ENCODE assay signal across 9 cellular contexts in genomic region chr13:113647351-113648217, GRCh38. TPM values are rescaled to one million over a fixed set of nuclear protein-coding genes. Genes with fewer than 3 reads are reported as not detected.
DNase-seq lines count a peak whose midpoint lies in the region; ATAC-seq and TF ChIP-seq lines count a peak whose summit lies in the region.
"Had no signal": no experiment of that assay in that cellular context is flagged by ENCODE, and none has a peak within 500 bp of the region (broad histone marks: within the 10 kb centered on the region; RNA-seq: fewer than 3 reads in every experiment).

No MANE protein-coding gene starts in this region.

- no peak overlapping the region for H3K27ac Mint-ChIP-seq in activated T-helper 2 cell treated with anti-CD3 and anti-CD28 coated beads, Interferon-gamma antibody, Interleukin-2, Interleukin-4, amounts not matched to agents 10 μg/mL and 5 μg/mL and 100 μg/mL, durations not matched to agents 14 hours and 24 hours and 36 hours

- POLR2A ChIA-PET in HEK293 (lab: Yijun Ruan, JAX): interaction anchor here (0.6 kb wide), 1 partner anchor 279 kb away, joined by 3 read pairs; no protein-coding TSS in a partner anchor

- no peaks in the 10 kb centered on the region for H3K27me3 Mint-ChIP-seq in activated T-helper 2 cell treated with anti-CD3 and anti-CD28 coated beads, Interferon-gamma antibody, Interleukin-2, Interleukin-4, amounts not matched to agents 10 μg/mL and 5 μg/mL and 100 μg/mL, durations not matched to agents 14 hours and 24 hours and 36 hours (ENCODE audit: low read depth)

- CTCF ChIA-PET in HEK293 (lab: Yijun Ruan, JAX): no interaction called here

- H3K4me1 Mint-ChIP-seq in activated T-helper 2 cell treated with anti-CD3 and anti-CD28 coated beads, Interferon-gamma antibody, Interleukin-2, Interleukin-4, amounts not matched to agents 10 μg/mL and 5 μg/mL and 100 μg/mL, durations not matched to agents 14 hours and 24 hours and 36 hours (ENCODE audit: low read depth): peaks cover 5% of the 10 kb centered on the region

- peaks cover 5% of the 10 kb centered on the region for H3K36me3 Mint-ChIP-seq in activated T-helper 2 cell treated with anti-CD3 and anti-CD28 coated beads, Interferon-gamma antibody, Interleukin-2, Interleukin-4, amounts not matched to agents 10 μg/mL and 5 μg/mL and 100 μg/mL, durations not matched to agents 14 hours and 24 hours and 36 hours (ENCODE audit: low read depth)

- H3K27ac ChIP-seq in HEK293 (ENCODE audit: extremely low read depth, low read depth, low read length): no peak overlapping the region
- H3K27ac ChIP-seq in dorsolateral prefrontal cortex: peak overlapping the region in 33 of 59 donors; percentile 6 to 81 (median 53)

- intact Hi-C loops in dorsolateral prefrontal cortex (cut with DNase I): no loop called here
- intact Hi-C loops in activated T-helper 2 cell treated with anti-CD3 and anti-CD28 coated beads, Interferon-gamma antibody, Interleukin-2, Interleukin-4, amounts not matched to agents 10 μg/mL and 5 μg/mL and 100 μg/mL, durations not matched to agents 14 hours and 24 hours and 36 hours (cut with micrococcal nuclease): no loop called here

- H3K36me3 ChIP-seq in HEK293 (ENCODE audit: control insufficient read depth in 2 of 2, insufficient read depth in 1 of 2, low read length in 2 of 2): no peaks in the 10 kb centered on the region

- DNase-seq in NCI-H748 treated with DMSO at 0.1 percent for 48 hours (lab: John Stamatoyannopoulos, UW) (peak; percentile 50), dorsolateral prefrontal cortex (peak; percentile 71 to 96 (median 90)), mesenteric fat pad (ENCODE audit: low spot score) (peak; percentile 94)
- DNase-seq in stimulated activated CD4-positive, alpha-beta T cell treated with anti-CD3 and anti-CD28 coated beads, Interleukin-4, amount 100 ng/mL, for 24 hours: no peak
- no peak for DNase-seq in activated T-helper 2 cell treated with anti-CD3 and anti-CD28 coated beads, Interferon-gamma antibody, Interleukin-2, Interleukin-4, amounts not matched to agents 10 μg/mL and 5 μg/mL and 100 μg/mL, durations not matched to agents 14 hours and 24 hours and 36 hours (ENCODE audit: low spot score)

- H3K9me3 Mint-ChIP-seq in activated T-helper 2 cell treated with anti-CD3 and anti-CD28 coated beads, Interferon-gamma antibody, Interleukin-2, Interleukin-4, amounts not matched to agents 10 μg/mL and 5 μg/mL and 100 μg/mL, durations not matched to agents 14 hours and 24 hours and 36 hours: no peaks in the 10 kb centered on the region

- no peak for TF ChIP-seq CTCF in HEK293 (tag by site-specific recombination; IDR thresholded peaks at IDR 0.05)
- TF ChIP-seq CTCF in dorsolateral prefrontal cortex (IDR thresholded peaks at IDR 0.05 in 54 of 56, conservative IDR thresholded peaks at IDR 0.05 in 2 of 56; ENCODE audit: low read depth in 1 of 56, partially characterized antibody in 56 of 56): peak in 5 of 56 donors; percentile 9 to 31 (median 15)

- no peak for ATAC-seq in GM21576 (IDR thresholded peaks at IDR 0.05; ENCODE audit: unreplicated experiment)
- no peak for ATAC-seq in GM18868 (IDR thresholded peaks at IDR 0.05; ENCODE audit: unreplicated experiment)

- H3K9me3 ChIP-seq in HEK293 (ENCODE audit: control insufficient read depth, insufficient read depth, low read depth, low read length): no peaks in the 10 kb centered on the region

- H3K4me1 ChIP-seq in HEK293 (ENCODE audit: control insufficient read depth, insufficient read depth, low read length): no peaks in the 10 kb centered on the region

- no peak overlapping the region for H3K4me3 Mint-ChIP-seq in activated T-helper 2 cell treated with anti-CD3 and anti-CD28 coated beads, Interferon-gamma antibody, Interleukin-2, Interleukin-4, amounts not matched to agents 10 μg/mL and 5 μg/mL and 100 μg/mL, durations not matched to agents 14 hours and 24 hours and 36 hours (ENCODE audit: low read depth)

- H3K4me3 ChIP-seq in HEK293 (ENCODE audit: low read depth, low read length) (no peak overlapping the region), dorsolateral prefrontal cortex (peak overlapping the region in 29 of 59 donors; percentile 0 to 56 (median 27))

- no peaks in the 10 kb centered on the region for H3K27me3 ChIP-seq in dorsolateral prefrontal cortex

TF ChIP-seq in HEK293, 187 proteins besides CTCF, POLR2A, EP300 and RAD21 (continues in another document):
- TF ChIP-seq ZNF621 (tag by site-specific recombination; IDR thresholded peaks at IDR 0.05) (no peak), PRDM1 (tag by site-specific recombination; IDR thresholded peaks at IDR 0.05) (no peak), ZNF391 (tag by site-specific recombination; IDR thresholded peaks at IDR 0.05; ENCODE audit: borderline replicate concordance, low read depth) (no peak), ZNF133 (tag by site-specific recombination; IDR thresholded peaks at IDR 0.05) (peak; percentile 65), TSHZ1 (tag by site-specific recombination; IDR thresholded peaks at IDR 0.05; ENCODE audit: borderline replicate concordance) (no peak), TRIM28 (IDR thresholded peaks at IDR 0.05; ENCODE audit: borderline replicate concordance, low read length) (no peak), ZBTB6 (tag by site-specific recombination; IDR thresholded peaks at IDR 0.05) (no peak), ZNF280C (tag by site-specific recombination; IDR thresholded peaks at IDR 0.05) (no peak), ZNF510 (tag by site-specific recombination; IDR thresholded peaks at IDR 0.05; ENCODE audit: insufficient replicate concordance) (no peak), ZNF404 (tag by site-specific recombination; IDR thresholded peaks at IDR 0.05) (no peak), ZBTB21 (tag by site-specific recombination; IDR thresholded peaks at IDR 0.05) (no peak), GLIS1 (tag by site-specific recombination; IDR thresholded peaks at IDR 0.05) (no peak)

RNA-seq across cellular contexts. Expression of gene ATP4B, which starts 10.4 kb away (rescaled TPM):
- not detected for total RNA-seq in dorsolateral prefrontal cortex
- total RNA-seq in mesenteric fat pad: not detected
- total RNA-seq in activated T-helper 2 cell treated with anti-CD3 and anti-CD28 coated beads, Interferon-gamma antibody, Interleukin-2, Interleukin-4, amounts not matched to agents 10 μg/mL and 5 μg/mL and 100 μg/mL, durations not matched to agents 14 hours and 24 hours and 36 hours: not detected in 2 replicates
- total RNA-seq: temporal lobe had no signal

RNA-seq across cellular contexts. Expression of gene GRK1, which starts 19.4 kb away (rescaled TPM):
- total RNA-seq in dorsolateral prefrontal cortex: 1 to 10 TPM in 10 of 120 experiments, under 1 TPM in 87, not detected in 23; 0.12 to 2.2 (median 0.44) TPM
- total RNA-seq in mesenteric fat pad: not detected
- 0.09 and 0.11 TPM in 2 replicates for total RNA-seq in activated T-helper 2 cell treated with anti-CD3 and anti-CD28 coated beads, Interferon-gamma antibody, Interleukin-2, Interleukin-4, amounts not matched to agents 10 μg/mL and 5 μg/mL and 100 μg/mL, durations not matched to agents 14 hours and 24 hours and 36 hours

Comparison
In these comparisons a context has a peak if more than half of its experiments do, and no peak if none do; other contexts are left out.
1. DNase-seq: peak in NCI-H748 treated with DMSO at 0.1 percent for 48 hours (single experiment), dorsolateral prefrontal cortex (10 of 10) and mesenteric fat pad (single experiment); none in stimulated activated CD4-positive, alpha-beta T cell treated with anti-CD3 and anti-CD28 coated beads, Interleukin-4, amount 100 ng/mL, for 24 hours (single experiment) and activated T-helper 2 cell treated with anti-CD3 and anti-CD28 coated beads, Interferon-gamma antibody, Interleukin-2, Interleukin-4, amounts not matched to agents 10 μg/mL and 5 μg/mL and 100 μg/mL, durations not matched to agents 14 hours and 24 hours and 36 hours (single experiment).